In genomic region chr11:93073508-93074280, GRCh38 we compare ENCODE assay signal across 1 cellular context.
TF ChIP-seq lines count a peak whose summit lies in the region.

No MANE protein-coding gene starts in this region.

TF ChIP-seq in IMR-90, 13 proteins besides CTCF, POLR2A, EP300 and RAD21:
- TF ChIP-seq CEBPB (IDR thresholded peaks at IDR 0.05; ENCODE audit: low read depth, low read length) (no peak), RCOR1 (IDR thresholded peaks at IDR 0.05; ENCODE audit: insufficient replicate concordance, low read length) (no peak), NFE2L2 (IDR thresholded peaks at IDR 0.05; ENCODE audit: low read depth, low read length) (no peak), ELK1 (IDR thresholded peaks at IDR 0.05; ENCODE audit: borderline replicate concordance, low read depth, low read length) (no peak), MAZ (IDR thresholded peaks at IDR 0.05; ENCODE audit: borderline replicate concordance, low read depth, low read length) (no peak), SMC3 (IDR thresholded peaks at IDR 0.05; ENCODE audit: low read depth, low read length) (no peak), MXI1 (IDR thresholded peaks at IDR 0.05; ENCODE audit: borderline replicate concordance, low read depth, low read length) (no peak), BHLHE40 (IDR thresholded peaks at IDR 0.05; ENCODE audit: low read depth, low read length) (no peak), FOS (IDR thresholded peaks at IDR 0.05; ENCODE audit: low read depth, low read length) (no peak), USF2 (IDR thresholded peaks at IDR 0.05; ENCODE audit: low read depth, low read length) (no peak), RFX5 (IDR thresholded peaks at IDR 0.05; ENCODE audit: low read depth, low read length) (no peak), CHD1 (IDR thresholded peaks at IDR 0.05; ENCODE audit: low read depth, low read length) (no peak), MAFK (IDR thresholded peaks at IDR 0.05; ENCODE audit: low read depth, low read length) (no peak)
